12 cellular contexts compared by ENCODE assay signal in the genomic region with DNA sequence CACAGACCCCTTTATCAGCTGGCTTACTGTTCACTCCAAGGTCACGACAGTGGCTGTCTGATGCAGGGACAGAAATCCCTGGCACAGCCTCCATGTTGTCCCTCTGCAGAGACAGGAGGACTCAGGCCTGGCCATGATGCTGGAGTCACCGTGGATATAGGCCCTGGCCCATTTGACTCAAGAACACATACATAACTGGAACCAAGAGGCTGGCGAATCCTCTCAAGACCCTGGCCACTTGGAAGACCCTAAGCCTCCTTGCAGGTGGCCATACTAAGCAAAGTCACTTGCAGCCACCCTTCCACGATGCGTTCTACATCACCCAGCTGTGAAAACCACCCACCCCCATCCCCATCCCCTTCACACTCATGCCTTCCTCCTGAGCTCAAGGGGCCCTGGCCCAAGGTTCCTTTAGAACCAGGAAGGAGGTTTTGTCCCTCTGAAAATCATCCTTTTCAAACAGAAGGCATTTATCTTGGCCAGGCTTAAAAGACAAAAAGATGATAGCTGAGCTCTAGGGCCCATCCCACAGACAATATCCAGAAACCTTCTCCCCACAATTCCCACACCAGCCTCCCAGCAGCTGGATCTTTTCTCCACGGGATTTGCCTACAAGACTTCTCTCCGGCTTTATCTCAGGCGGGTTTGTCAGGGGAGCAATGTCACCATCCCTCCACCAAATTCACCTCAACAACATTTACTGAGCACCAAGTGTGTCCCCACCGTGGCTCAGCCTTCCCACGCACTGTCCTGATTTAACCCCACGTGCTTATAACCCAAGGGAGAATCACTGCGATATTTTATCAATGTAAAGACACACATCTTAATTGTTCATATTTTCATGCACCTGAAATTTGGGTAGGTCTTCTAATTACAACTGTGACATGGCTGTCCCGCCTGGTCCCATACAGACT.
"Had no signal": no experiment of that assay in that cellular context is flagged by ENCODE, and none has a peak within 500 bp of the region (broad histone marks: within the 10 kb centered on the region; RNA-seq: fewer than 3 reads in every experiment).

No MANE protein-coding gene starts in this region.

- H3K4me1 Mint-ChIP-seq: nephron progenitor cell; stimulated activated effector memory CD8-positive, alpha-beta T cell treated with anti-CD3 and anti-CD28 coated beads, Interleukin-12 subunit alpha, Interleukin-12 subunit beta, amount 100 ng/mL, for 72 hours had no signal

- H3K36me3 ChIP-seq: left ventricle myocardium inferior, ovary, thyroid gland had no signal

- H3K27ac ChIP-seq: left ventricle myocardium inferior, ovary, thyroid gland had no signal

- H3K9me3 ChIP-seq: left ventricle myocardium inferior, ovary, thyroid gland had no signal

- DNase-seq: activated naive CD4-positive, alpha-beta T cell treated with anti-CD3 and anti-CD28 coated beads, Interleukin-2, amount 50 U/mL, for 16 hours; hippocampal formation; kidney; left ventricle myocardium inferior; mesendoderm; nephron progenitor cell; ovary; T-helper 9 cell; thyroid gland had no signal

- H3K27me3 ChIP-seq: ovary, thyroid gland had no signal

- H3K36me3 Mint-ChIP-seq: stimulated activated effector memory CD8-positive, alpha-beta T cell treated with anti-CD3 and anti-CD28 coated beads, Interleukin-12 subunit alpha, Interleukin-12 subunit beta, amount 100 ng/mL, for 72 hours had no signal

- H3K27ac Mint-ChIP-seq: activated T-helper 1 cell treated with anti-CD3 and anti-CD28 coated beads, Interleukin-12 subunit alpha, Interleukin-12 subunit beta, Interleukin-2, Interleukin-4 antibody, amounts not matched to agents 30 ng/mL and 10 ng/mL and 1 ng/mL, durations not matched to agents 14 hours and 24 hours and 36 hours; nephron progenitor cell; stimulated activated effector memory CD8-positive, alpha-beta T cell treated with anti-CD3 and anti-CD28 coated beads, Interleukin-12 subunit alpha, Interleukin-12 subunit beta, amount 100 ng/mL, for 72 hours had no signal

- FAIRE-seq: astrocyte, kidney had no signal

- ATAC-seq: stimulated activated effector memory CD8-positive, alpha-beta T cell treated with anti-CD3 and anti-CD28 coated beads, Interleukin-12 subunit alpha, Interleukin-12 subunit beta, amount 100 ng/mL, for 72 hours had no signal

- H3K4me1 ChIP-seq: left ventricle myocardium inferior had no signal

- H3K9me3 Mint-ChIP-seq: activated T-helper 1 cell treated with anti-CD3 and anti-CD28 coated beads, Interleukin-12 subunit alpha, Interleukin-12 subunit beta, Interleukin-2, Interleukin-4 antibody, amounts not matched to agents 30 ng/mL and 10 ng/mL and 1 ng/mL, durations not matched to agents 14 hours and 24 hours and 36 hours; stimulated activated effector memory CD8-positive, alpha-beta T cell treated with anti-CD3 and anti-CD28 coated beads, Interleukin-12 subunit alpha, Interleukin-12 subunit beta, amount 100 ng/mL, for 72 hours had no signal

- H3K4me3 ChIP-seq: left ventricle myocardium inferior, ovary, thyroid gland had no signal

- H3K4me3 Mint-ChIP-seq: activated T-helper 1 cell treated with anti-CD3 and anti-CD28 coated beads, Interleukin-12 subunit alpha, Interleukin-12 subunit beta, Interleukin-2, Interleukin-4 antibody, amounts not matched to agents 30 ng/mL and 10 ng/mL and 1 ng/mL, durations not matched to agents 14 hours and 24 hours and 36 hours; nephron progenitor cell; stimulated activated effector memory CD8-positive, alpha-beta T cell treated with anti-CD3 and anti-CD28 coated beads, Interleukin-12 subunit alpha, Interleukin-12 subunit beta, amount 100 ng/mL, for 72 hours had no signal
